16 cellular contexts compared by ENCODE assay signal in genomic region chr6:170270984-170271593, GRCh38. TPM values are rescaled to one million over a fixed set of nuclear protein-coding genes. Genes with fewer than 3 reads are reported as not detected.
A peak's percentile ranks its signal among the peaks of the same experiment; 100 is the strongest.
DNase-seq lines count a peak whose midpoint lies in the region; ATAC-seq and TF ChIP-seq lines count a peak whose summit lies in the region.
"Had no signal": no experiment of that assay in that cellular context is flagged by ENCODE, and none has a peak within 500 bp of the region (broad histone marks: within the 10 kb centered on the region; RNA-seq: fewer than 3 reads in every experiment).

No MANE protein-coding gene starts in this region.

- DNase-seq in CD14-positive monocyte (ENCODE audit: low spot score) (no peak), activated B cell treated with CpG ODN at 0.5 μM for 24 hours (no peak), CD1c-positive myeloid dendritic cell (ENCODE audit: extremely low spot score) (no peak)
- DNase-seq in CD8-positive, alpha-beta T cell = no peak
- DNase-seq in naive thymus-derived CD4-positive, alpha-beta T cell = no peak
- no peak for DNase-seq in NK-92 treated with Interleukin-12 subunit alpha and Interleukin-12 subunit beta, amount 100 ng/mL, for 24 hours (lab: John Stamatoyannopoulos, UW)
- DNase-seq: caudate nucleus, endodermal cell, NCI-H526 treated with DMSO at 0.1 percent for 48 hours, tibial artery had no signal

- CTCF ChIA-PET in CD8-positive, alpha-beta T cell (lab: Charles Lee) = interaction anchor here (1.1 kb wide), 1 partner anchor 123 kb away, joined by 4 read pairs; no protein-coding TSS in a partner anchor
- CTCF ChIA-PET in activated B cell treated with CpG ODN at 0.5 μM for 24 hours (lab: Charles Lee) = no interaction called here
- CTCF ChIA-PET in naive thymus-derived CD4-positive, alpha-beta T cell (lab: Charles Lee) = no interaction called here

- H3K9me3 ChIP-seq in CD8-positive, alpha-beta T cell (ENCODE audit: low read length) = no peaks in the 10 kb centered on the region
- peaks cover 0 to 26% (median 0%) of the 10 kb centered on the region in 3 experiments for H3K9me3 ChIP-seq in naive thymus-derived CD4-positive, alpha-beta T cell (ENCODE audit: control insufficient read depth in 2 of 3, low read length in 3 of 3)
- H3K9me3 ChIP-seq: left lung, Peyer's patch, right atrium auricular region, tibial artery had no signal

- H3K4me1 Mint-ChIP-seq in CD14-positive monocyte = peaks cover 31% of the 10 kb centered on the region
- peaks cover 24% of the 10 kb centered on the region for H3K4me1 Mint-ChIP-seq in CD8-positive, alpha-beta T cell (ENCODE audit: low read depth)
- H3K4me1 Mint-ChIP-seq in activated B cell treated with CpG ODN at 0.5 μM for 24 hours = peaks cover 22% of the 10 kb centered on the region
- peaks cover 15 to 42% (median 28%) of the 10 kb centered on the region in 7 donors for H3K4me1 Mint-ChIP-seq in naive thymus-derived CD4-positive, alpha-beta T cell

- no peaks in the 10 kb centered on the region for H3K36me3 ChIP-seq in CD8-positive, alpha-beta T cell (ENCODE audit: insufficient read depth, low read length)
- H3K36me3 ChIP-seq in naive thymus-derived CD4-positive, alpha-beta T cell (ENCODE audit: control insufficient read depth in 2 of 3, insufficient read depth in 3 of 3, low read length in 3 of 3) = peaks cover 0 to 5% (median 0%) of the 10 kb centered on the region in 3 experiments
- H3K36me3 ChIP-seq: left lung, Peyer's patch, right atrium auricular region, tibial artery had no signal

- H3K27me3 Mint-ChIP-seq in CD14-positive monocyte (ENCODE audit: low read depth in 3 of 3) (peaks cover 1 to 18% (median 5%) of the 10 kb centered on the region in 3 donors), activated B cell treated with CpG ODN at 0.5 μM for 24 hours (no peaks in the 10 kb centered on the region)
- no peaks in the 10 kb centered on the region for H3K27me3 Mint-ChIP-seq in CD8-positive, alpha-beta T cell (ENCODE audit: low read depth)
- peaks cover 0 to 60% (median 0%) of the 10 kb centered on the region in 5 donors for H3K27me3 Mint-ChIP-seq in naive thymus-derived CD4-positive, alpha-beta T cell

- TF ChIP-seq CTCF in CD14-positive monocyte (IDR thresholded peaks at IDR 0.05) = no peak
- TF ChIP-seq CTCF in CD8-positive, alpha-beta T cell (IDR thresholded peaks at IDR 0.05) = no peak
- TF ChIP-seq CTCF in activated B cell treated with CpG ODN at 0.5 μM for 24 hours (IDR thresholded peaks at IDR 0.05) = no peak

- H3K4me3 Mint-ChIP-seq in CD14-positive monocyte (no peak overlapping the region), activated B cell treated with CpG ODN at 0.5 μM for 24 hours (peak overlapping the region; percentile 87)
- peak overlapping the region; percentile 88 for H3K4me3 Mint-ChIP-seq in CD8-positive, alpha-beta T cell
- H3K4me3 Mint-ChIP-seq in naive thymus-derived CD4-positive, alpha-beta T cell = peak overlapping the region; percentile 79 to 93 (median 88)
- H3K4me3 Mint-ChIP-seq: activated CD8-positive, alpha-beta memory T cell treated with anti-CD3 and anti-CD28 coated beads, Interleukin-2, amount 10 ng/mL, durations not matched to agents 7 days and 5 days; endodermal cell; nephron had no signal

- H3K27ac Mint-ChIP-seq in CD14-positive monocyte = peak overlapping the region in 4 of 7 donors; percentile 49 to 87 (median 85)
- H3K27ac Mint-ChIP-seq in CD8-positive, alpha-beta T cell = peak overlapping the region; percentile 93
- H3K27ac Mint-ChIP-seq in activated B cell treated with CpG ODN at 0.5 μM for 24 hours = no peak overlapping the region
- peak overlapping the region in 8 of 9 donors; percentile 88 to 98 (median 94) for H3K27ac Mint-ChIP-seq in naive thymus-derived CD4-positive, alpha-beta T cell
- H3K27ac Mint-ChIP-seq: activated CD8-positive, alpha-beta memory T cell treated with anti-CD3 and anti-CD28 coated beads, Interleukin-2, amount 10 ng/mL, durations not matched to agents 7 days and 5 days; endodermal cell had no signal

- no peaks in the 10 kb centered on the region for H3K27me3 ChIP-seq in CD8-positive, alpha-beta T cell (ENCODE audit: insufficient read depth, low read length)
- H3K27me3 ChIP-seq in naive thymus-derived CD4-positive, alpha-beta T cell (ENCODE audit: control insufficient read depth in 2 of 2, insufficient read depth in 2 of 2, low read length in 2 of 2) = no peaks in the 10 kb centered on the region
- H3K27me3 ChIP-seq: Peyer's patch, right atrium auricular region, tibial artery had no signal

- POLR2A ChIA-PET in CD8-positive, alpha-beta T cell (lab: Charles Lee) = interaction anchor here (1.4 to 3.9 kb wide), 5 partner anchors 10 to 123 kb away, joined by 4 to 41 read pairs (median 7); partner anchors contain the start of gene DLL1
- POLR2A ChIA-PET in activated B cell treated with CpG ODN at 0.5 μM for 24 hours (lab: Charles Lee) = no interaction called here
- POLR2A ChIA-PET in naive thymus-derived CD4-positive, alpha-beta T cell (lab: Charles Lee) = interaction anchor here (1.0 to 3.9 kb wide), 3 partner anchors 21 to 570 kb away, joined by 3 to 35 read pairs (median 23); partner anchors contain the start of genes DLL1 and FAM120B

- H3K36me3 Mint-ChIP-seq in CD14-positive monocyte = peaks cover 0 to 10% of the 10 kb centered on the region in 2 donors
- H3K36me3 Mint-ChIP-seq in CD8-positive, alpha-beta T cell = peaks cover 15% of the 10 kb centered on the region
- no peaks in the 10 kb centered on the region for H3K36me3 Mint-ChIP-seq in activated B cell treated with CpG ODN at 0.5 μM for 24 hours (ENCODE audit: low read depth)
- peaks cover 0 to 20% (median 16%) of the 10 kb centered on the region in 5 donors for H3K36me3 Mint-ChIP-seq in naive thymus-derived CD4-positive, alpha-beta T cell
- H3K36me3 Mint-ChIP-seq: activated CD8-positive, alpha-beta memory T cell treated with anti-CD3 and anti-CD28 coated beads, Interleukin-2, amount 10 ng/mL, durations not matched to agents 7 days and 5 days had no signal

- H3K9me3 Mint-ChIP-seq in CD14-positive monocyte (no peaks in the 10 kb centered on the region), activated B cell treated with CpG ODN at 0.5 μM for 24 hours (no peaks in the 10 kb centered on the region)
- H3K9me3 Mint-ChIP-seq in CD8-positive, alpha-beta T cell = no peaks in the 10 kb centered on the region
- H3K9me3 Mint-ChIP-seq in naive thymus-derived CD4-positive, alpha-beta T cell = peaks cover 0 to 35% (median 13%) of the 10 kb centered on the region in 11 donors
- H3K9me3 Mint-ChIP-seq: endodermal cell, nephron had no signal

- H3K4me1 ChIP-seq in CD8-positive, alpha-beta T cell (ENCODE audit: insufficient read depth, low read length) = peaks cover 25% of the 10 kb centered on the region
- peaks cover 14 to 21% of the 10 kb centered on the region in 2 donors for H3K4me1 ChIP-seq in naive thymus-derived CD4-positive, alpha-beta T cell (ENCODE audit: control insufficient read depth in 2 of 2, insufficient read depth in 2 of 2, low read length in 2 of 2)

- peak overlapping the region; percentile 54 for H3K4me3 ChIP-seq in CD8-positive, alpha-beta T cell (ENCODE audit: low read depth, low read length)
- peak overlapping the region; percentile 71 for H3K4me3 ChIP-seq in naive thymus-derived CD4-positive, alpha-beta T cell (ENCODE audit: low read length)

- no peak for ATAC-seq in CD8-positive, alpha-beta T cell
- ATAC-seq in activated B cell treated with CpG ODN at 0.5 μM for 24 hours (ENCODE audit: low read depth) (no peak), GM21390 (IDR thresholded peaks at IDR 0.05; ENCODE audit: unreplicated experiment) (no peak)
- ATAC-seq in naive thymus-derived CD4-positive, alpha-beta T cell = no peak

- intact Hi-C loops in CD14-positive monocyte (cut with micrococcal nuclease) = no loop called here
- intact Hi-C loops in CD8-positive, alpha-beta T cell (cut with DNase I, micrococcal nuclease) = no loop called here
- intact Hi-C loops in activated B cell treated with CpG ODN at 0.5 μM for 24 hours (cut with micrococcal nuclease) = no loop called here
- intact Hi-C loops in naive thymus-derived CD4-positive, alpha-beta T cell (cut with micrococcal nuclease) = loop anchor here in 1 of 2 donors (5.0 kb wide), 1 partner anchor 184 kb away; no protein-coding TSS in a partner anchor

- H3K27ac ChIP-seq in CD8-positive, alpha-beta T cell (ENCODE audit: low read depth, low read length) = peak overlapping the region; percentile 71
- peak overlapping the region; percentile 75 for H3K27ac ChIP-seq in naive thymus-derived CD4-positive, alpha-beta T cell (ENCODE audit: low read depth, low read length)
- H3K27ac ChIP-seq: left lung, right atrium auricular region, tibial artery had no signal

RNA-seq across cellular contexts. Expression of gene DLL1, which starts 19.8 kb away (rescaled TPM):
- polyA plus RNA-seq in CD14-positive monocyte = not detected
- 10 to 100 TPM; 17.8 to 19.9 TPM for total RNA-seq in CD8-positive, alpha-beta T cell
- 0.32 and 0.53 TPM in 2 replicates for total RNA-seq in activated B cell treated with CpG ODN at 0.5 μM for 24 hours
- total RNA-seq in naive thymus-derived CD4-positive, alpha-beta T cell = 10 to 100 TPM in 1 of 5 experiments, 1 to 10 TPM in 3, under 1 TPM in 1; 0.19 to 12.9 (median 4.5) TPM
- under 1 TPM; 0.54 to 0.60 TPM for polyA plus RNA-seq in naive thymus-derived CD4-positive, alpha-beta T cell

RNA-seq across cellular contexts. Expression of gene FAM120B, which starts 35.5 kb away (rescaled TPM):
- polyA plus RNA-seq in CD14-positive monocyte = 10 to 100 TPM; 11.2 to 20.2 TPM
- 10 to 100 TPM; 24.0 to 25.3 TPM for total RNA-seq in CD8-positive, alpha-beta T cell
- total RNA-seq in activated B cell treated with CpG ODN at 0.5 μM for 24 hours = 32.2 and 35.1 TPM in 2 replicates
- 10 to 100 TPM; 27.2 to 53.4 (median 35.5) TPM for total RNA-seq in naive thymus-derived CD4-positive, alpha-beta T cell
- polyA plus RNA-seq in naive thymus-derived CD4-positive, alpha-beta T cell = 10 to 100 TPM; 31.0 to 49.3 TPM

Comparison
In these comparisons a context has a peak if more than half of its experiments do, and no peak if none do; other contexts are left out.
1. H3K4me3 Mint-ChIP-seq: peak in CD8-positive, alpha-beta T cell (single experiment), activated B cell treated with CpG ODN at 0.5 μM for 24 hours (single experiment) and naive thymus-derived CD4-positive, alpha-beta T cell (10 of 10); none in CD14-positive monocyte (0 of 2).